ENCODE assay signal across 16 cellular contexts in genomic region chr1:16443975-16444745, GRCh38. TPM values are rescaled to one million over a fixed set of nuclear protein-coding genes. Genes with fewer than 3 reads are reported as not detected.
DNase-seq lines count a peak whose midpoint lies in the region; TF ChIP-seq lines count a peak whose summit lies in the region.
"Had no signal": no experiment of that assay in that cellular context is flagged by ENCODE, and none has a peak within 500 bp of the region (broad histone marks: within the 10 kb centered on the region; RNA-seq: fewer than 3 reads in every experiment).

No MANE protein-coding gene starts in this region.

- no peak for TF ChIP-seq POLR2A in testis (IDR thresholded peaks at IDR 0.05)

- H4K8ac ChIP-seq in mesendoderm (ENCODE audit: low read depth, low read length), result no peak overlapping the region

- H2BK5ac ChIP-seq in mesendoderm (ENCODE audit: low read length), result no peak overlapping the region

- H3K27me3 ChIP-seq in fibroblast of lung (ENCODE audit: control insufficient read depth, insufficient read depth, low read length) (no peaks in the 10 kb centered on the region), testis (no peaks in the 10 kb centered on the region), mesendoderm (ENCODE audit: insufficient read depth, low read length, poor library complexity) (no peaks in the 10 kb centered on the region)
- H3K27me3 ChIP-seq: esophagus squamous epithelium, heart right ventricle, SJCRH30, tibial artery had no signal

- peak overlapping the region; percentile 23 for H3K4me3 Mint-ChIP-seq in activated naive CD4-positive, alpha-beta T cell treated with anti-CD3 and anti-CD28 coated beads, Interleukin-2, amount 50 U/mL, for 24 hours
- H3K4me3 Mint-ChIP-seq in activated CD4-positive, alpha-beta memory T cell treated with anti-CD3 and anti-CD28 coated beads for 36 hours, result no peak overlapping the region

- H3K18ac ChIP-seq in mesendoderm (ENCODE audit: low read length), result no peak overlapping the region

- H3K4me3 ChIP-seq in fibroblast of lung (replicated peaks in 1 of 4; ENCODE audit: control extremely low read depth in 1 of 4, insufficient read depth in 1 of 4, low read depth in 3 of 4, low read length in 4 of 4) (no peak overlapping the region), testis (no peak overlapping the region), mesendoderm (ENCODE audit: low read length) (no peak overlapping the region)
- H3K4me3 ChIP-seq: esophagus squamous epithelium, SJCRH30, tibial artery had no signal

- POLR2A ChIA-PET in activated CD4-positive, alpha-beta memory T cell treated with anti-CD3 and anti-CD28 coated beads for 36 hours (lab: Charles Lee), result no interaction called here

- no peaks in the 10 kb centered on the region for H3K27me3 Mint-ChIP-seq in activated naive CD4-positive, alpha-beta T cell treated with anti-CD3 and anti-CD28 coated beads, Interleukin-2, amount 50 U/mL, for 24 hours
- H3K27me3 Mint-ChIP-seq in activated CD4-positive, alpha-beta memory T cell treated with anti-CD3 and anti-CD28 coated beads for 36 hours, result no peaks in the 10 kb centered on the region

- H4K5ac ChIP-seq in mesendoderm (ENCODE audit: low read length), result no peak overlapping the region

- H3K4ac ChIP-seq in mesendoderm (ENCODE audit: low read depth, low read length), result no peak overlapping the region

- H3K4me2 ChIP-seq in fibroblast of lung (ENCODE audit: extremely low read depth, insufficient read depth, low read length) (peak overlapping the region; percentile 29), mesendoderm (ENCODE audit: low read length) (no peak overlapping the region)

- no peak for TF ChIP-seq CTCF in fibroblast of lung (conservative IDR thresholded peaks at IDR 0.05 in 1 of 2, IDR thresholded peaks at IDR 0.05 in 1 of 2; ENCODE audit: low read depth in 1 of 2, low read length in 2 of 2)
- no peak for TF ChIP-seq CTCF in testis (IDR thresholded peaks at IDR 0.05)

- H3K4me1 ChIP-seq in fibroblast of lung (ENCODE audit: control insufficient read depth, extremely low read depth, insufficient read depth, low read length), result peaks cover 8% of the 10 kb centered on the region
- H3K4me1 ChIP-seq in testis, result peaks cover 25% of the 10 kb centered on the region
- peaks cover 2% of the 10 kb centered on the region for H3K4me1 ChIP-seq in mesendoderm (ENCODE audit: control insufficient read depth, low read depth, low read length)
- H3K4me1 ChIP-seq: SJCRH30 had no signal

- H2AFZ ChIP-seq in fibroblast of lung (ENCODE audit: low read length), result no peak overlapping the region

- peaks cover 9% of the 10 kb centered on the region for H3K36me3 Mint-ChIP-seq in activated naive CD4-positive, alpha-beta T cell treated with anti-CD3 and anti-CD28 coated beads, Interleukin-2, amount 50 U/mL, for 24 hours
- peaks cover 34% of the 10 kb centered on the region for H3K36me3 Mint-ChIP-seq in activated CD4-positive, alpha-beta memory T cell treated with anti-CD3 and anti-CD28 coated beads for 36 hours

- 56 to 67% methylated on average over 14 of the region's 14 CpGs for WGBS in testis, 2 donors
- no CpG with 5 or more reads among the region's 14 CpGs for WGBS in mesendoderm (ENCODE audit: extremely low coverage, insufficient coverage, low lambda C conversion rate)

- H3K79me2 ChIP-seq in fibroblast of lung (ENCODE audit: control insufficient read depth, insufficient read depth, low read length) (peaks cover 36% of the 10 kb centered on the region), mesendoderm (ENCODE audit: control insufficient read depth, insufficient read depth, low read length) (peaks cover 2% of the 10 kb centered on the region)

- H4K20me1 ChIP-seq in fibroblast of lung (ENCODE audit: control insufficient read depth, extremely low read depth, insufficient read depth, low read length), result no peaks in the 10 kb centered on the region

- H3K36me3 ChIP-seq in fibroblast of lung (ENCODE audit: control insufficient read depth, insufficient read depth, low read length) (peaks cover 22% of the 10 kb centered on the region), testis (ENCODE audit: low read depth, missing control alignments) (no peaks in the 10 kb centered on the region), mesendoderm (ENCODE audit: control insufficient read depth, insufficient read depth, low read length) (peaks cover 12% of the 10 kb centered on the region)

- no peak for DNase-seq in activated naive CD4-positive, alpha-beta T cell (lab: John Stamatoyannopoulos, UW)
- no peak for DNase-seq in activated CD4-positive, alpha-beta memory T cell treated with anti-CD3 and anti-CD28 coated beads for 36 hours
- no peak for DNase-seq in fibroblast of lung (ENCODE audit: low read depth in 2 of 2)
- peak; percentile 66 for DNase-seq in testis
- no peak for DNase-seq in SK-N-DZ (ENCODE audit: low spot score)
- no peak for DNase-seq in mesendoderm
- no peak for DNase-seq in anterior cingulate cortex (lab: John Stamatoyannopoulos, UW)
- DNase-seq: activated T-cell treated with anti-CD3 and anti-CD28 coated beads for 4 hours, esophagus squamous epithelium, heart right ventricle, Karpas-422, kidney, NCI-H446 treated with DMSO at 0.1 percent for 48 hours, SJCRH30 had no signal

- no peak overlapping the region for H2BK15ac ChIP-seq in mesendoderm (replicated peaks; ENCODE audit: low read depth)

- H3K27ac ChIP-seq in fibroblast of lung (ENCODE audit: insufficient read depth, low read length), result no peak overlapping the region
- H3K27ac ChIP-seq in testis, result peak overlapping the region; percentile 13 to 57
- H3K27ac ChIP-seq in mesendoderm (ENCODE audit: low read depth, low read length), result no peak overlapping the region
- H3K27ac ChIP-seq: SJCRH30, tibial artery had no signal

- no peak overlapping the region for H2BK120ac ChIP-seq in mesendoderm (ENCODE audit: low read depth, low read length)

- no peak overlapping the region for H3K23ac ChIP-seq in mesendoderm (ENCODE audit: low read length)

- peak overlapping the region; percentile 82 for H3K27ac Mint-ChIP-seq in activated naive CD4-positive, alpha-beta T cell treated with anti-CD3 and anti-CD28 coated beads, Interleukin-2, amount 50 U/mL, for 24 hours
- peak overlapping the region; percentile 56 for H3K27ac Mint-ChIP-seq in activated CD4-positive, alpha-beta memory T cell treated with anti-CD3 and anti-CD28 coated beads for 36 hours

- peaks cover 62% of the 10 kb centered on the region for H3K4me1 Mint-ChIP-seq in activated naive CD4-positive, alpha-beta T cell treated with anti-CD3 and anti-CD28 coated beads, Interleukin-2, amount 50 U/mL, for 24 hours
- peaks cover 47% of the 10 kb centered on the region for H3K4me1 Mint-ChIP-seq in activated CD4-positive, alpha-beta memory T cell treated with anti-CD3 and anti-CD28 coated beads for 36 hours (ENCODE audit: low read depth)

- H3K9me3 Mint-ChIP-seq in activated naive CD4-positive, alpha-beta T cell treated with anti-CD3 and anti-CD28 coated beads, Interleukin-2, amount 50 U/mL, for 24 hours, result no peaks in the 10 kb centered on the region
- no peaks in the 10 kb centered on the region for H3K9me3 Mint-ChIP-seq in activated CD4-positive, alpha-beta memory T cell treated with anti-CD3 and anti-CD28 coated beads for 36 hours

- CTCF ChIA-PET in activated CD4-positive, alpha-beta memory T cell treated with anti-CD3 and anti-CD28 coated beads for 36 hours (lab: Charles Lee), result no interaction called here

- H3K56ac ChIP-seq in mesendoderm (ENCODE audit: low read length), result no peak overlapping the region

- H3K9ac ChIP-seq in fibroblast of lung (ENCODE audit: insufficient read depth, low read length), result no peak overlapping the region
- no peak overlapping the region for H3K9ac ChIP-seq in mesendoderm (ENCODE audit: low read length)

- H3K9me3 ChIP-seq in fibroblast of lung (ENCODE audit: control insufficient read depth, insufficient read depth, low read depth, low read length) (no peaks in the 10 kb centered on the region), testis (no peaks in the 10 kb centered on the region)
- H3K9me3 ChIP-seq: esophagus squamous epithelium, heart right ventricle, SJCRH30, tibial artery had no signal

- H3K79me1 ChIP-seq in mesendoderm (ENCODE audit: low read length), result peaks cover 5% of the 10 kb centered on the region

- no peak overlapping the region for H2AK5ac ChIP-seq in mesendoderm (ENCODE audit: low read length)

- intact Hi-C loops in activated CD4-positive, alpha-beta memory T cell treated with anti-CD3 and anti-CD28 coated beads for 36 hours (cut with micrococcal nuclease), result loop anchor here (5.0 kb wide), 3 partner anchors 53 to 827 kb away; partner anchors contain the start of genes DDI2 and FBXO42
- intact Hi-C loops in testis (cut with DNase I; ENCODE audit: low total_unique reads), result no loop called here

RNA-seq across cellular contexts. Expression of gene NECAP2, which starts 3.6 kb away (rescaled TPM):
- 10 to 100 TPM; 76.4 to 82.0 TPM for total RNA-seq in activated CD4-positive, alpha-beta memory T cell treated with anti-CD3 and anti-CD28 coated beads for 36 hours
- total RNA-seq in fibroblast of lung (74.0 and 83.9 TPM in 2 replicates), testis (100 to 1,000 TPM in 1 of 2 donors, 10 to 100 TPM in 1; 96.8 to 113 TPM)
- polyA plus RNA-seq in fibroblast of lung (91.6 and 97.0 TPM in 2 replicates), testis (ENCODE audit: insufficient read depth, low read depth, low replicate concordance) (88.2 TPM)
- 74.4 and 76.1 TPM in 2 replicates for polyA plus RNA-seq in fibroblast of lung (2012)
- 49.0 and 60.7 TPM in 2 replicates for polyA minus RNA-seq in fibroblast of lung (ENCODE audit: low replicate concordance)
- polyA plus RNA-seq in SK-N-DZ (2014; cell fraction: cytosol; rRNA removed), result 35.0 and 36.5 TPM in 2 replicates
- polyA plus RNA-seq in SK-N-DZ (2014; cell fraction: nucleus; rRNA removed), result 25.6 and 27.9 TPM in 2 replicates
- polyA plus RNA-seq in mesendoderm (2013, experiment 1 of 2), result 32.6 TPM
- polyA plus RNA-seq in mesendoderm (2013, experiment 2 of 2), result 29.9 TPM

RNA-seq across cellular contexts. Expression of gene SPATA21, which starts 6.9 kb away (rescaled TPM):
- not detected for total RNA-seq in activated CD4-positive, alpha-beta memory T cell treated with anti-CD3 and anti-CD28 coated beads for 36 hours
- total RNA-seq in fibroblast of lung (not detected in 2 replicates), testis (1 to 10 TPM; 2.7 to 6.0 TPM)
- polyA plus RNA-seq in fibroblast of lung (not detected in 2 replicates), testis (ENCODE audit: insufficient read depth, low read depth, low replicate concordance) (10.2 TPM)
- polyA plus RNA-seq in fibroblast of lung (2012), result not detected in 2 replicates
- polyA minus RNA-seq in fibroblast of lung (ENCODE audit: low replicate concordance), result not detected in 2 replicates
- 0.19 and 0.53 TPM in 2 replicates for polyA plus RNA-seq in SK-N-DZ (2014; cell fraction: cytosol; rRNA removed)
- 1.6 and 2.8 TPM in 2 replicates for polyA plus RNA-seq in SK-N-DZ (2014; cell fraction: nucleus; rRNA removed)
- polyA plus RNA-seq in mesendoderm (2013, experiment 1 of 2), result 0.07 TPM
- 0.07 TPM for polyA plus RNA-seq in mesendoderm (2013, experiment 2 of 2)
- total RNA-seq: esophagus squamous epithelium, heart right ventricle, kidney, SJCRH30 had no signal

Comparison
In these comparisons a context has a peak if more than half of its experiments do, and no peak if none do; other contexts are left out.
1. H3K27ac ChIP-seq: peak in testis (2 of 2); none in fibroblast of lung (single experiment) and mesendoderm (single experiment).